In the genomic region with DNA sequence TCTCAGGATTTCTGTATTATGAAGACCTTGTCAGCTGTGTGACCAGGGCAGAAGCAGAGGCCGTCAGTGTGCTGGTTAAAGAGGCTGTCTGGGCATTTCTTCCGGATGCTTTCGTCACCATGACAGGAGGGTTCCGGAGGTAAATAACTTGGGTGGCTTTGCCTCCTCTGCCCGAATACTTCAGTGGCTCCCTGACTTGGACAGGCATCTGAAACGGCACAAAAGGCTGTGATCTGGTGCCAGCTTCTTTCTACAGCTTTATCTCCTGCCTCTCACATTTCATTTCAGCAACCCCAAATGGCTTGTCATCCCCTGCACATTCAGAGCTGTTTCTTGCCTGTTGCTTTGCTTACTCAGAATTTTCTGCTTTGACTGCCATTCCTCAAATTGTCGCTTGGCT, we compare ENCODE assay signal across 9 cellular contexts. TPM values are rescaled to one million over a fixed set of nuclear protein-coding genes. Genes with fewer than 3 reads are reported as not detected.
"Had no signal": no experiment of that assay in that cellular context is flagged by ENCODE, and none has a peak within 500 bp of the region (broad histone marks: within the 10 kb centered on the region; RNA-seq: fewer than 3 reads in every experiment).

No MANE protein-coding gene starts in this region.

- H3K4me3 ChIP-seq: GM23248, HAP-1, K562 had no signal

- H3K27ac ChIP-seq: GM23248 had no signal

- H3K36me3 ChIP-seq: HAP-1 had no signal

- H3K9me3 ChIP-seq: HAP-1 had no signal

- ATAC-seq: HCT116, K562 had no signal

- DNase-seq: GM23248, GOT3, H7, IMR-90 had no signal

RNA-seq across cellular contexts. Expression of a gene that starts 23.2 kb away (rescaled TPM):
- total RNA-seq: GM23248, H4, H7, HT-29, IMR-90, K562 had no signal
- polyA plus RNA-seq: GM23248, IMR-90, K562 had no signal

RNA-seq across cellular contexts. Expression of a gene that starts 31.3 kb away (rescaled TPM):
- total RNA-seq: GM23248, H4, H7, HT-29, IMR-90, K562 had no signal
- polyA plus RNA-seq: GM23248, IMR-90, K562 had no signal

RNA-seq across cellular contexts. Expression of a gene that starts 56.1 kb away (rescaled TPM):
- total RNA-seq: GM23248, H7, IMR-90, K562 had no signal
- polyA plus RNA-seq: GM23248, IMR-90, K562 had no signal
